Comparison of ENCODE assay signal across 9 cellular contexts in the genomic region with DNA sequence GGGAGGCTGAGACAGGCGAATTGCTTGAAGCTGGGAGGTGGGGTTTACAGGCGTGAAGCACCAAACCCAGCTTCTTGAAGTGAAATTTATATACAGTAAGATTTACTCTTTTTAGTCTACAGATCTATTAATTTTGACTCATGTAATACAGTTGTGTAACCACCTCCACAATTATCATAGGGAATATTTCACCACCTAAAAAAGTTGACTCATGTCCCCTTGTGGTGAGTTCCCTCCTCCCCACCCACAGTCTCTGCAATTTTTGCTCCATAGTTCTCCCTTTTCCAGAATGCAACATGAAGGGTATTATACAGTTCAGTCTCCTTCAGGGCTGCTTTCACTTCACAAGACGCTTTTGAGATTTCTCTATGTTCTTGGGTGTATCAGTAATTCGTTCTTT.
DNase-seq lines count a peak whose midpoint lies in the region; ATAC-seq and TF ChIP-seq lines count a peak whose summit lies in the region.
"Had no signal": no experiment of that assay in that cellular context is flagged by ENCODE, and none has a peak within 500 bp of the region (broad histone marks: within the 10 kb centered on the region; RNA-seq: fewer than 3 reads in every experiment).

No MANE protein-coding gene starts in this region.

- CTCF ChIA-PET in Calu3 (lab: Charles Lee), result no interaction called here

- H3K27ac Mint-ChIP-seq in dendritic cell treated with granulocyte-macrophage colony-stimulating factor and Interleukin-4, amounts not matched to agents 40 ng/mL and 50 ng/mL, for 4 days, result peak overlapping the region; percentile 20
- H3K27ac Mint-ChIP-seq in Calu3 (ENCODE audit: unreplicated experiment), result no peak overlapping the region

- no peak overlapping the region for H3K4me3 Mint-ChIP-seq in dendritic cell treated with granulocyte-macrophage colony-stimulating factor and Interleukin-4, amounts not matched to agents 40 ng/mL and 50 ng/mL, for 4 days
- no peak overlapping the region for H3K4me3 Mint-ChIP-seq in Calu3 (ENCODE audit: low read depth, unreplicated experiment)

- intact Hi-C loops in dendritic cell treated with granulocyte-macrophage colony-stimulating factor and Interleukin-4, amounts not matched to agents 40 ng/mL and 50 ng/mL, for 4 days (cut with micrococcal nuclease), result no loop called here
- intact Hi-C loops in Calu3 (cut with micrococcal nuclease; ENCODE audit: unreplicated experiment), result no loop called here

- DNase-seq in ELR (ENCODE audit: low read depth) (peak; percentile 61), NCI-H226 (peak; percentile 27), renal cortical epithelial cell (ENCODE audit: low read depth) (peak; percentile 37), Calu3 (no peak)
- DNase-seq: activated CD8-positive, alpha-beta memory T cell treated with anti-CD3 and anti-CD28 coated beads, Interleukin-2, amount 50 U/mL, for 4 hours; occipital lobe had no signal

- ATAC-seq in HG03565 (IDR thresholded peaks at IDR 0.05; ENCODE audit: unreplicated experiment), result no peak
- no peak for ATAC-seq in GM19328 (IDR thresholded peaks at IDR 0.05; ENCODE audit: unreplicated experiment)

- no TSS peak for BruUV-seq in Calu3 (replicated peaks; lab: Mats Ljungman, UMichigan)

- peaks cover 61% of the 10 kb centered on the region for H3K4me1 Mint-ChIP-seq in dendritic cell treated with granulocyte-macrophage colony-stimulating factor and Interleukin-4, amounts not matched to agents 40 ng/mL and 50 ng/mL, for 4 days (ENCODE audit: low read depth)
- H3K4me1 Mint-ChIP-seq in Calu3 (ENCODE audit: low read depth, unreplicated experiment), result peaks cover 18% of the 10 kb centered on the region

- no peak for TF ChIP-seq CTCF in Calu3 (IDR thresholded peaks at IDR 0.05; ENCODE audit: unreplicated experiment)

- H3K27me3 Mint-ChIP-seq in dendritic cell treated with granulocyte-macrophage colony-stimulating factor and Interleukin-4, amounts not matched to agents 40 ng/mL and 50 ng/mL, for 4 days, result no peaks in the 10 kb centered on the region
- H3K27me3 Mint-ChIP-seq in Calu3 (ENCODE audit: unreplicated experiment), result no peaks in the 10 kb centered on the region

- H3K9me3 Mint-ChIP-seq in dendritic cell treated with granulocyte-macrophage colony-stimulating factor and Interleukin-4, amounts not matched to agents 40 ng/mL and 50 ng/mL, for 4 days, result no peaks in the 10 kb centered on the region
- no peaks in the 10 kb centered on the region for H3K9me3 Mint-ChIP-seq in Calu3 (ENCODE audit: low read depth, unreplicated experiment)

- H3K36me3 Mint-ChIP-seq in dendritic cell treated with granulocyte-macrophage colony-stimulating factor and Interleukin-4, amounts not matched to agents 40 ng/mL and 50 ng/mL, for 4 days (ENCODE audit: low read depth), result no peaks in the 10 kb centered on the region
- H3K36me3 Mint-ChIP-seq in Calu3 (ENCODE audit: insufficient read depth, unreplicated experiment), result no peaks in the 10 kb centered on the region
